In genomic region chr11:44453871-44454270, GRCh38 we compare ENCODE assay signal across 26 cellular contexts.
"Had no signal": no experiment of that assay in that cellular context is flagged by ENCODE, and none has a peak within 500 bp of the region (broad histone marks: within the 10 kb centered on the region; RNA-seq: fewer than 3 reads in every experiment).

No MANE protein-coding gene starts in this region.

- H3K9me3 Mint-ChIP-seq: memory B cell; mesothelial cell of epicardium; naive thymus-derived CD4-positive, alpha-beta T cell; neural progenitor cell had no signal

- H3K4me2 ChIP-seq: neural progenitor cell, smooth muscle cell had no signal

- H3K9ac ChIP-seq: neural progenitor cell, parathyroid adenoma had no signal

- DNase-seq: cortex of kidney; foreskin fibroblast; gastrocnemius medialis; hippocampal formation; kidney glomerular epithelial cell; naive thymus-derived CD4-positive, alpha-beta T cell; right lobe of liver; stimulated activated CD4-positive, alpha-beta T cell treated with anti-CD3 and anti-CD28 coated beads, Interleukin-12 subunit alpha, Interleukin-12 subunit beta, amount 100 ng/mL, for 4 hours; stimulated activated CD4-positive, alpha-beta T cell treated with anti-CD3 and anti-CD28 coated beads, Interleukin-1b, Interleukin-23, amount 100 ng/mL, for 48 hours; stimulated activated CD4-positive, alpha-beta T cell treated with anti-CD3 and anti-CD28 coated beads, Interleukin-4, amount 100 ng/mL, for 1 hour; stimulated activated CD8-positive, alpha-beta memory T cell treated with anti-CD3 and anti-CD28 coated beads, Interleukin-4, amount 100 ng/mL, for 48 hours; stimulated activated naive CD4-positive, alpha-beta T cell; substantia nigra; testis; upper lobe of right lung had no signal

- H3K27me3 ChIP-seq: gastrocnemius medialis, heart left ventricle, neural progenitor cell, right lobe of liver, testis, tibial nerve, upper lobe of right lung, vagina had no signal

- H2AFZ ChIP-seq: neural progenitor cell, parathyroid adenoma had no signal

- H3K36me3 ChIP-seq: gastrocnemius medialis, heart left ventricle, neural progenitor cell, right lobe of liver, tibial nerve, upper lobe of right lung, vagina had no signal

- H3K4me1 ChIP-seq: gastrocnemius medialis, neural progenitor cell, parathyroid adenoma, right lobe of liver, testis, tibial nerve, upper lobe of right lung had no signal

- H3K4me1 Mint-ChIP-seq: memory B cell; naive thymus-derived CD4-positive, alpha-beta T cell; nephron had no signal

- H3K79me2 ChIP-seq: parathyroid adenoma had no signal

- H3K27ac Mint-ChIP-seq: memory B cell; mesothelial cell of epicardium; naive thymus-derived CD4-positive, alpha-beta T cell; nephron; neural progenitor cell; progenitor cell of endocrine pancreas had no signal

- ATAC-seq: gastrocnemius medialis; naive thymus-derived CD4-positive, alpha-beta T cell; right lobe of liver; upper lobe of right lung had no signal

- H3K9me3 ChIP-seq: gastrocnemius medialis, heart left ventricle, right lobe of liver, testis, tibial nerve, upper lobe of right lung, vagina had no signal

- H3K27ac ChIP-seq: gastrocnemius medialis, neural progenitor cell, parathyroid adenoma, right lobe of liver, testis, tibial nerve, upper lobe of right lung, vagina had no signal

- H3K4me3 ChIP-seq: gastrocnemius medialis, heart left ventricle, lung, neural progenitor cell, right lobe of liver, smooth muscle cell, testis, tibial nerve, upper lobe of right lung, vagina had no signal

- H3K36me3 Mint-ChIP-seq: memory B cell; mesothelial cell of epicardium; naive thymus-derived CD4-positive, alpha-beta T cell; neural progenitor cell had no signal

- H3K4me3 Mint-ChIP-seq: memory B cell; mesothelial cell of epicardium; naive thymus-derived CD4-positive, alpha-beta T cell; nephron; neural progenitor cell had no signal
